16 cellular contexts compared by ENCODE assay signal in genomic region chr17:21037117-21037803, GRCh38. TPM values are rescaled to one million over a fixed set of nuclear protein-coding genes. Genes with fewer than 3 reads are reported as not detected.
A peak's percentile ranks its signal among the peaks of the same experiment; 100 is the strongest.
DNase-seq lines count a peak whose midpoint lies in the region; ATAC-seq, FAIRE-seq and TF ChIP-seq lines count a peak whose summit lies in the region.
"Had no signal": no experiment of that assay in that cellular context is flagged by ENCODE, and none has a peak within 500 bp of the region (broad histone marks: within the 10 kb centered on the region; RNA-seq: fewer than 3 reads in every experiment).

No MANE protein-coding gene starts in this region.

- peak overlapping the region; percentile 13 for H3K4me2 ChIP-seq in mesendoderm (ENCODE audit: low read length)

- H3K4me3 ChIP-seq in mesendoderm (ENCODE audit: low read length) (no peak overlapping the region), small intestine (ENCODE audit: low read depth in 1 of 2, low read length in 2 of 2) (no peak overlapping the region), A673 (ENCODE audit: low read depth, low read length, poor library complexity, severe bottlenecking) (no peak overlapping the region)
- H3K4me3 ChIP-seq: HAP-1 had no signal

- BruUV-seq in A673 (replicated peaks; lab: Mats Ljungman, UMichigan), result no TSS peak

- no peak overlapping the region for H2BK15ac ChIP-seq in mesendoderm (replicated peaks; ENCODE audit: low read depth)

- H3K36me3 ChIP-seq in mesendoderm (ENCODE audit: control insufficient read depth, insufficient read depth, low read length), result peaks cover 6% of the 10 kb centered on the region
- peaks cover 0 to 2% of the 10 kb centered on the region in 2 donors for H3K36me3 ChIP-seq in small intestine (ENCODE audit: control insufficient read depth in 2 of 2, insufficient read depth in 2 of 2, low read length in 2 of 2)
- H3K36me3 ChIP-seq in A673 (ENCODE audit: insufficient read depth, low read length, poor library complexity, severe bottlenecking), result peaks cover 27% of the 10 kb centered on the region

- no peak overlapping the region for H2BK5ac ChIP-seq in mesendoderm (ENCODE audit: low read length)

- peaks cover 56 to 60% of the 10 kb centered on the region in 2 donors for H3K4me1 Mint-ChIP-seq in natural killer cell treated with Interleukin-12 subunit alpha and Interleukin-12 subunit beta and Interleukin-15 and Interleukin-18, amount 100 ng/mL, for 72 hours (ENCODE audit: low read depth in 2 of 2)
- peaks cover 53 to 66% of the 10 kb centered on the region in 2 donors for H3K4me1 Mint-ChIP-seq in natural killer cell
- peaks cover 46% of the 10 kb centered on the region for H3K4me1 Mint-ChIP-seq in activated T-helper 17 cell treated with anti-CD3 and anti-CD28 coated beads, Interleukin-2, amount 50 U/mL, for 72 hours
- H3K4me1 Mint-ChIP-seq in stimulated activated effector memory CD8-positive, alpha-beta T cell treated with anti-CD3 and anti-CD28 coated beads, Interleukin-12 subunit alpha, Interleukin-12 subunit beta, amount 100 ng/mL, for 72 hours, result peaks cover 52% of the 10 kb centered on the region

- no peak overlapping the region for H3K4me3 Mint-ChIP-seq in natural killer cell treated with Interleukin-12 subunit alpha and Interleukin-12 subunit beta and Interleukin-15 and Interleukin-18, amount 100 ng/mL, for 72 hours
- H3K4me3 Mint-ChIP-seq in natural killer cell, result no peak overlapping the region
- H3K4me3 Mint-ChIP-seq in activated T-helper 17 cell treated with anti-CD3 and anti-CD28 coated beads, Interleukin-2, amount 50 U/mL, for 72 hours, result peak overlapping the region; percentile 89
- H3K4me3 Mint-ChIP-seq in stimulated activated effector memory CD8-positive, alpha-beta T cell treated with anti-CD3 and anti-CD28 coated beads, Interleukin-12 subunit alpha, Interleukin-12 subunit beta, amount 100 ng/mL, for 72 hours, result no peak overlapping the region

- H3K9me3 Mint-ChIP-seq in natural killer cell treated with Interleukin-12 subunit alpha and Interleukin-12 subunit beta and Interleukin-15 and Interleukin-18, amount 100 ng/mL, for 72 hours, result no peaks in the 10 kb centered on the region
- no peaks in the 10 kb centered on the region for H3K9me3 Mint-ChIP-seq in natural killer cell
- H3K9me3 Mint-ChIP-seq in activated T-helper 17 cell treated with anti-CD3 and anti-CD28 coated beads, Interleukin-2, amount 50 U/mL, for 72 hours, result no peaks in the 10 kb centered on the region
- H3K9me3 Mint-ChIP-seq in stimulated activated effector memory CD8-positive, alpha-beta T cell treated with anti-CD3 and anti-CD28 coated beads, Interleukin-12 subunit alpha, Interleukin-12 subunit beta, amount 100 ng/mL, for 72 hours, result no peaks in the 10 kb centered on the region
- H3K9me3 Mint-ChIP-seq: stimulated activated naive B cell treated with anti-CD40 and anti-IgM and Interleukin-4, amounts not matched to agents 10 μg/mL and 1 μg/mL and 100 μg/mL, for 72 hours had no signal

- no peak overlapping the region for H3K4ac ChIP-seq in mesendoderm (ENCODE audit: low read depth, low read length)

- POLR2A ChIA-PET in A673 (lab: Charles Lee; ENCODE audit: low non-redundant PET), result no interaction called here

- H2AK5ac ChIP-seq in mesendoderm (ENCODE audit: low read length), result no peak overlapping the region

- H3K4me1 ChIP-seq in mesendoderm (ENCODE audit: control insufficient read depth, low read depth, low read length), result peaks cover 20% of the 10 kb centered on the region
- H3K4me1 ChIP-seq in small intestine (ENCODE audit: control insufficient read depth in 2 of 2, insufficient read depth in 1 of 2, low read depth in 1 of 2, low read length in 1 of 2), result peaks cover 2 to 28% of the 10 kb centered on the region in 2 donors
- H3K4me1 ChIP-seq in A673 (ENCODE audit: insufficient read depth, low read length, poor library complexity, severe bottlenecking), result peaks cover 31% of the 10 kb centered on the region
- H3K4me1 ChIP-seq: BE2C had no signal

- H3K18ac ChIP-seq in mesendoderm (ENCODE audit: low read length), result no peak overlapping the region

- no peak for ATAC-seq in natural killer cell treated with Interleukin-12 subunit alpha and Interleukin-12 subunit beta and Interleukin-15 and Interleukin-18, amount 100 ng/mL, for 72 hours
- no peak for ATAC-seq in natural killer cell
- no peak for ATAC-seq in activated T-helper 17 cell treated with anti-CD3 and anti-CD28 coated beads, Interleukin-2, amount 50 U/mL, for 72 hours (replicated peaks)
- no peak for ATAC-seq in stimulated activated effector memory CD8-positive, alpha-beta T cell treated with anti-CD3 and anti-CD28 coated beads, Interleukin-12 subunit alpha, Interleukin-12 subunit beta, amount 100 ng/mL, for 72 hours

- CTCF ChIA-PET in A673 (lab: Charles Lee), result no interaction called here

- peaks cover 94% of the 10 kb centered on the region for H3K79me2 ChIP-seq in mesendoderm (ENCODE audit: control insufficient read depth, insufficient read depth, low read length)

- no peak overlapping the region for H2BK120ac ChIP-seq in mesendoderm (ENCODE audit: low read depth, low read length)

- H3K27me3 ChIP-seq in mesendoderm (ENCODE audit: insufficient read depth, low read length, poor library complexity) (no peaks in the 10 kb centered on the region), small intestine (ENCODE audit: control insufficient read depth in 2 of 2, insufficient read depth in 2 of 2, low read length in 2 of 2) (no peaks in the 10 kb centered on the region), A673 (replicated peaks; ENCODE audit: insufficient read depth, low read depth, low read length, poor library complexity) (no peaks in the 10 kb centered on the region)
- H3K27me3 ChIP-seq: BE2C had no signal

- H3K27ac ChIP-seq in mesendoderm (ENCODE audit: low read depth, low read length) (no peak overlapping the region), small intestine (ENCODE audit: low read depth in 1 of 2, low read length in 1 of 2) (no peak overlapping the region), A673 (ENCODE audit: low read depth, low read length, poor library complexity, severe bottlenecking) (no peak overlapping the region)

- no peak for DNase-seq in natural killer cell treated with Interleukin-12 subunit alpha and Interleukin-12 subunit beta and Interleukin-15 and Interleukin-18, amount 100 ng/mL, for 72 hours (ENCODE audit: low spot score)
- DNase-seq in natural killer cell, result no peak
- DNase-seq in mesendoderm, result no peak
- DNase-seq in small intestine, result no peak
- no peak for DNase-seq in putamen (ENCODE audit: low spot score)
- no peak for DNase-seq in A673 (ENCODE audit: low spot score)
- DNase-seq in stimulated activated effector memory CD8-positive, alpha-beta T cell treated with anti-CD3 and anti-CD28 coated beads, Interleukin-12 subunit alpha, Interleukin-12 subunit beta, amount 100 ng/mL, for 72 hours (ENCODE audit: low spot score in 2 of 2), result no peak
- DNase-seq: activated CD4-positive, alpha-beta T cell treated with anti-CD3 and anti-CD28 coated beads for 1 hour; amygdala; BE2C; NCI-H526 treated with DMSO at 0.1 percent for 48 hours; stimulated activated CD4-positive, alpha-beta T cell treated with anti-CD3 and anti-CD28 coated beads, Interleukin-15, amount 100 ng/mL, for 24 hours; stimulated activated naive B cell treated with anti-CD40 and anti-IgM and Interleukin-4, amounts not matched to agents 10 μg/mL and 1 μg/mL and 100 μg/mL, for 72 hours had no signal

- intact Hi-C loops in natural killer cell (cut with micrococcal nuclease) (no loop called here), A673 (cut with micrococcal nuclease; ENCODE audit: unreplicated experiment) (no loop called here)

- peak overlapping the region; percentile 19 for H3K23ac ChIP-seq in mesendoderm (ENCODE audit: low read length)

- no peak overlapping the region for H4K5ac ChIP-seq in mesendoderm (ENCODE audit: low read length)

- WGBS in mesendoderm (ENCODE audit: extremely low coverage, insufficient coverage, low lambda C conversion rate), result no CpG with 5 or more reads among the region's 8 CpGs
- 50 to 59% (median 53%) methylated on average over 8 of the region's 8 CpGs for WGBS in small intestine, 3 donors

- FAIRE-seq in small intestine (lab: Jason Lieb, UNC), result no peak
- FAIRE-seq: endometrium had no signal

- no peaks in the 10 kb centered on the region for H3K9me3 ChIP-seq in small intestine (ENCODE audit: control insufficient read depth, low read depth)
- no peaks in the 10 kb centered on the region for H3K9me3 ChIP-seq in A673 (ENCODE audit: low read depth, low read length, poor library complexity, severe bottlenecking)
- H3K9me3 ChIP-seq: BE2C, HAP-1 had no signal

- H4K8ac ChIP-seq in mesendoderm (ENCODE audit: low read depth, low read length), result no peak overlapping the region

- H3K27me3 Mint-ChIP-seq in natural killer cell treated with Interleukin-12 subunit alpha and Interleukin-12 subunit beta and Interleukin-15 and Interleukin-18, amount 100 ng/mL, for 72 hours, result no peaks in the 10 kb centered on the region
- H3K27me3 Mint-ChIP-seq in natural killer cell (ENCODE audit: low read depth in 2 of 2), result no peaks in the 10 kb centered on the region
- no peaks in the 10 kb centered on the region for H3K27me3 Mint-ChIP-seq in activated T-helper 17 cell treated with anti-CD3 and anti-CD28 coated beads, Interleukin-2, amount 50 U/mL, for 72 hours
- H3K27me3 Mint-ChIP-seq: stimulated activated naive B cell treated with anti-CD40 and anti-IgM and Interleukin-4, amounts not matched to agents 10 μg/mL and 1 μg/mL and 100 μg/mL, for 72 hours had no signal

- H3K56ac ChIP-seq in mesendoderm (ENCODE audit: low read length), result no peak overlapping the region

- peak overlapping the region; percentile 88 to 96 for H3K27ac Mint-ChIP-seq in natural killer cell treated with Interleukin-12 subunit alpha and Interleukin-12 subunit beta and Interleukin-15 and Interleukin-18, amount 100 ng/mL, for 72 hours
- H3K27ac Mint-ChIP-seq in natural killer cell, result peak overlapping the region in 1 of 2 donors; percentile 90
- H3K27ac Mint-ChIP-seq in activated T-helper 17 cell treated with anti-CD3 and anti-CD28 coated beads, Interleukin-2, amount 50 U/mL, for 72 hours, result no peak overlapping the region
- H3K27ac Mint-ChIP-seq in stimulated activated effector memory CD8-positive, alpha-beta T cell treated with anti-CD3 and anti-CD28 coated beads, Interleukin-12 subunit alpha, Interleukin-12 subunit beta, amount 100 ng/mL, for 72 hours, result no peak overlapping the region
- H3K27ac Mint-ChIP-seq: stimulated activated naive B cell treated with anti-CD40 and anti-IgM and Interleukin-4, amounts not matched to agents 10 μg/mL and 1 μg/mL and 100 μg/mL, for 72 hours had no signal

- no peaks in the 10 kb centered on the region for H3K36me3 Mint-ChIP-seq in natural killer cell treated with Interleukin-12 subunit alpha and Interleukin-12 subunit beta and Interleukin-15 and Interleukin-18, amount 100 ng/mL, for 72 hours
- no peaks in the 10 kb centered on the region for H3K36me3 Mint-ChIP-seq in natural killer cell
- peaks cover 85% of the 10 kb centered on the region for H3K36me3 Mint-ChIP-seq in activated T-helper 17 cell treated with anti-CD3 and anti-CD28 coated beads, Interleukin-2, amount 50 U/mL, for 72 hours (ENCODE audit: low read depth)
- peaks cover 89% of the 10 kb centered on the region for H3K36me3 Mint-ChIP-seq in stimulated activated effector memory CD8-positive, alpha-beta T cell treated with anti-CD3 and anti-CD28 coated beads, Interleukin-12 subunit alpha, Interleukin-12 subunit beta, amount 100 ng/mL, for 72 hours

- no peak for TF ChIP-seq CTCF in natural killer cell (IDR thresholded peaks at IDR 0.05)
- TF ChIP-seq CTCF in A673 (conservative IDR thresholded peaks at IDR 0.05; ENCODE audit: low read depth, low read length), result no peak

- H3K9ac ChIP-seq in mesendoderm (ENCODE audit: low read length), result peak overlapping the region; percentile 30

- no peaks in the 10 kb centered on the region for H3K79me1 ChIP-seq in mesendoderm (ENCODE audit: low read length)

RNA-seq across cellular contexts. Expression of gene USP22, which starts 5.6 kb away (rescaled TPM):
- total RNA-seq in natural killer cell treated with Interleukin-12 subunit alpha and Interleukin-12 subunit beta and Interleukin-15 and Interleukin-18, amount 100 ng/mL, for 72 hours, result 100 to 1,000 TPM; 102 to 179 TPM
- total RNA-seq in natural killer cell (100 to 1,000 TPM; 121 to 155 (median 140) TPM), A673 (2021) (288 and 318 TPM in 2 replicates)
- total RNA-seq in activated T-helper 17 cell treated with anti-CD3 and anti-CD28 coated beads, Interleukin-2, amount 50 U/mL, for 72 hours, result 100 to 1,000 TPM; 136 to 143 TPM
- 221 TPM for polyA plus RNA-seq in mesendoderm (2013, experiment 1 of 2)
- polyA plus RNA-seq in mesendoderm (2013, experiment 2 of 2), result 204 TPM
- 10 to 100 TPM; 25.5 to 67.2 (median 29.5) TPM for polyA plus RNA-seq in small intestine

Comparison
In these comparisons a context has a peak if more than half of its experiments do, and no peak if none do; other contexts are left out.
1. H3K27ac Mint-ChIP-seq: peak in natural killer cell treated with Interleukin-12 subunit alpha and Interleukin-12 subunit beta and Interleukin-15 and Interleukin-18, amount 100 ng/mL, for 72 hours (2 of 2); none in activated T-helper 17 cell treated with anti-CD3 and anti-CD28 coated beads, Interleukin-2, amount 50 U/mL, for 72 hours (single experiment) and stimulated activated effector memory CD8-positive, alpha-beta T cell treated with anti-CD3 and anti-CD28 coated beads, Interleukin-12 subunit alpha, Interleukin-12 subunit beta, amount 100 ng/mL, for 72 hours (single experiment).